ENCODE assay signal across 1 cellular context in the genomic region with DNA sequence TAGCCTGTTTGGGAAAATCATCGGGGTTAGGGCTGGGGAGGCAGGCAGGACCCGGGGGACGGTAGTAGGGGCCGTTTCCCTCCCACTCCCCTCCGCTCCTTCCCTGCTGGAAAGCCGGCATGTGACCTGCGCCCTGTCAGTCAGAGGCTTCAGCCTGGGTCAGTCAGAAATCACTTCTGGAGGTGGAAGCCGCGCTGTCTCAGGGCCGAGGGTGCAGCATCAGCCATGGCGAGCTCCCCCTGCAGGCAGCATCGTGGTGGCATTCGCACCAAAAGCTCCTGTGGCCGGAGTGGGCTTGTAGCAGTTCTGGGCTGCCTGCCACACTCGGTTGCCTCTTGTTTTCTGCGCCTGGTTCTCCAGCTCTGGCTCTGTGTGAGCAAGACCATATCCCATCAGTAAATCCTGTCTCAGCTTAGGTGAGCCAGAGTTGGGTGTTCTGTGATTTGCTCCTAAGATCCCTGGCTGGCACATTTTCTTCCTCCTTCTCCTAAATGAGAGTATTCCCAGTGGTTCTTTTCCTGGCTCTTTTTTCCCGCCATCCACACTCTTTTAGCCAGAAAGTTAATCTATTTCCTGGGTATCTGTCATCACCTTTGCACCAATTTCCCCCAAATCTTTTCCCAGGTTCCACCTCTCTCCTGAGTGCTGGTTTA.
TF ChIP-seq lines count a peak whose summit lies in the region.

No MANE protein-coding gene starts in this region.

TF ChIP-seq in HepG2, 621 proteins besides CTCF, POLR2A, EP300 and RAD21 (continued from another document and continues in another):
- TF ChIP-seq SMAD3 (CRISPR knock-in tag; IDR thresholded peaks at IDR 0.05) (0 out of 2 replicates have a peak, but pooled peaks have one; percentile 48), REL (CRISPR knock-in tag; conservative IDR thresholded peaks at IDR 0.05) (no peak), HOXA5 (CRISPR knock-in tag; IDR thresholded peaks at IDR 0.05) (no peak), RFX5 (IDR thresholded peaks at IDR 0.05; ENCODE audit: low read depth, low read length) (no peak), ERF (CRISPR knock-in tag; IDR thresholded peaks at IDR 0.05) (peak; percentile 53; the same call in 1 of the 2 replicates), KDM1A (CRISPR knock-in tag; IDR thresholded peaks at IDR 0.05) (peak; percentile 58; the same call in 1 of the 2 replicates), ZNF333 (CRISPR knock-in tag; IDR thresholded peaks at IDR 0.05; ENCODE audit: borderline replicate concordance) (0 out of 2 replicates have a peak, but pooled peaks have one; percentile 57), ATAD3A (CRISPR knock-in tag; IDR thresholded peaks at IDR 0.05) (no peak), ZNF792 (CRISPR knock-in tag; IDR thresholded peaks at IDR 0.05) (0 out of 2 replicates have a peak, but pooled peaks have one; percentile 52), ZNF234 (CRISPR knock-in tag; conservative IDR thresholded peaks at IDR 0.05) (no peak), ZNF10 (CRISPR knock-in tag; IDR thresholded peaks at IDR 0.05; ENCODE audit: borderline replicate concordance, low read depth) (no peak), ZNF207 (IDR thresholded peaks at IDR 0.05; ENCODE audit: borderline replicate concordance) (no peak), ZNF772 (CRISPR knock-in tag; IDR thresholded peaks at IDR 0.05) (0 out of 2 replicates have a peak, but pooled peaks have one; percentile 42), ZNF747 (CRISPR knock-in tag; IDR thresholded peaks at IDR 0.05; ENCODE audit: borderline replicate concordance) (0 out of 2 replicates have a peak, but pooled peaks have one; percentile 31), KDM5B (CRISPR knock-in tag; IDR thresholded peaks at IDR 0.05; ENCODE audit: borderline replicate concordance) (peak; percentile 71), NCOA1 (CRISPR knock-in tag; IDR thresholded peaks at IDR 0.05) (no peak), ZSCAN29 (CRISPR knock-in tag; conservative IDR thresholded peaks at IDR 0.05) (0 out of 2 replicates have a peak, but pooled peaks have one; percentile 29), SRSF1 (optimal IDR thresholded peaks at IDR 0.05; ENCODE audit: low read depth, low read length) (no peak), GABPB1 (CRISPR knock-in tag; IDR thresholded peaks at IDR 0.05) (peak; percentile 54), ZNF530 (CRISPR knock-in tag; IDR thresholded peaks at IDR 0.05; ENCODE audit: low read depth) (no peak), ZFX (CRISPR knock-in tag; IDR thresholded peaks at IDR 0.05; ENCODE audit: low read depth) (peak; percentile 36; the same call in 1 of the 2 replicates), ZNF709 (CRISPR knock-in tag; IDR thresholded peaks at IDR 0.05) (no peak), ZFP36 (IDR thresholded peaks at IDR 0.05; ENCODE audit: borderline replicate concordance, low read depth, low read length, partially characterized antibody) (peak; percentile 8), HNF4G (IDR thresholded peaks at IDR 0.05; ENCODE audit: borderline replicate concordance, low read depth, low read length) (no peak), HNF4G (CRISPR knock-in tag; IDR thresholded peaks at IDR 0.05; ENCODE audit: borderline replicate concordance, low read depth) (no peak), ZNF331 (CRISPR knock-in tag; IDR thresholded peaks at IDR 0.05) (peak; percentile 74), ZNF33B (CRISPR knock-in tag; IDR thresholded peaks at IDR 0.05) (no peak), ZNF768 (CRISPR knock-in tag; IDR thresholded peaks at IDR 0.05) (peak; percentile 62), ARNT2 (CRISPR knock-in tag; IDR thresholded peaks at IDR 0.05; ENCODE audit: low read depth) (no peak; the same call in 1 of the 2 replicates), THAP11 (CRISPR knock-in tag; IDR thresholded peaks at IDR 0.05) (peak; percentile 53; the same call in 1 of the 2 replicates)
- TF ChIP-seq, protein P1, sequence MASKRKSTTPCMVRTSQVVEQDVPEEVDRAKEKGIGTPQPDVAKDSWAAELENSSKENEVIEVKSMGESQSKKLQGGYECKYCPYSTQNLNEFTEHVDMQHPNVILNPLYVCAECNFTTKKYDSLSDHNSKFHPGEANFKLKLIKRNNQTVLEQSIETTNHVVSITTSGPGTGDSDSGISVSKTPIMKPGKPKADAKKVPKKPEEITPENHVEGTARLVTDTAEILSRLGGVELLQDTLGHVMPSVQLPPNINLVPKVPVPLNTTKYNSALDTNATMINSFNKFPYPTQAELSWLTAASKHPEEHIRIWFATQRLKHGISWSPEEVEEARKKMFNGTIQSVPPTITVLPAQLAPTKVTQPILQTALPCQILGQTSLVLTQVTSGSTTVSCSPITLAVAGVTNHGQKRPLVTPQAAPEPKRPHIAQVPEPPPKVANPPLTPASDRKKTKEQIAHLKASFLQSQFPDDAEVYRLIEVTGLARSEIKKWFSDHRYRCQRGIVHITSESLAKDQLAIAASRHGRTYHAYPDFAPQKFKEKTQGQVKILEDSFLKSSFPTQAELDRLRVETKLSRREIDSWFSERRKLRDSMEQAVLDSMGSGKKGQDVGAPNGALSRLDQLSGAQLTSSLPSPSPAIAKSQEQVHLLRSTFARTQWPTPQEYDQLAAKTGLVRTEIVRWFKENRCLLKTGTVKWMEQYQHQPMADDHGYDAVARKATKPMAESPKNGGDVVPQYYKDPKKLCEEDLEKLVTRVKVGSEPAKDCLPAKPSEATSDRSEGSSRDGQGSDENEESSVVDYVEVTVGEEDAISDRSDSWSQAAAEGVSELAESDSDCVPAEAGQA (IDR thresholded peaks at IDR 0.05; ENCODE audit: low read depth) = no peak
- TF ChIP-seq, protein P1 (CRISPR knock-in tag; IDR thresholded peaks at IDR 0.05; ENCODE audit: borderline replicate concordance) = no peak
- TF ChIP-seq, protein P2, sequence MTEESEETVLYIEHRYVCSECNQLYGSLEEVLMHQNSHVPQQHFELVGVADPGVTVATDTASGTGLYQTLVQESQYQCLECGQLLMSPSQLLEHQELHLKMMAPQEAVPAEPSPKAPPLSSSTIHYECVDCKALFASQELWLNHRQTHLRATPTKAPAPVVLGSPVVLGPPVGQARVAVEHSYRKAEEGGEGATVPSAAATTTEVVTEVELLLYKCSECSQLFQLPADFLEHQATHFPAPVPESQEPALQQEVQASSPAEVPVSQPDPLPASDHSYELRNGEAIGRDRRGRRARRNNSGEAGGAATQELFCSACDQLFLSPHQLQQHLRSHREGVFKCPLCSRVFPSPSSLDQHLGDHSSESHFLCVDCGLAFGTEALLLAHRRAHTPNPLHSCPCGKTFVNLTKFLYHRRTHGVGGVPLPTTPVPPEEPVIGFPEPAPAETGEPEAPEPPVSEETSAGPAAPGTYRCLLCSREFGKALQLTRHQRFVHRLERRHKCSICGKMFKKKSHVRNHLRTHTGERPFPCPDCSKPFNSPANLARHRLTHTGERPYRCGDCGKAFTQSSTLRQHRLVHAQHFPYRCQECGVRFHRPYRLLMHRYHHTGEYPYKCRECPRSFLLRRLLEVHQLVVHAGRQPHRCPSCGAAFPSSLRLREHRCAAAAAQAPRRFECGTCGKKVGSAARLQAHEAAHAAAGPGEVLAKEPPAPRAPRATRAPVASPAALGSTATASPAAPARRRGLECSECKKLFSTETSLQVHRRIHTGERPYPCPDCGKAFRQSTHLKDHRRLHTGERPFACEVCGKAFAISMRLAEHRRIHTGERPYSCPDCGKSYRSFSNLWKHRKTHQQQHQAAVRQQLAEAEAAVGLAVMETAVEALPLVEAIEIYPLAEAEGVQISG (CRISPR knock-in tag; IDR thresholded peaks at IDR 0.05) = peak; percentile 60; the same call in 1 of the 2 replicates
- TF ChIP-seq, protein P3, sequence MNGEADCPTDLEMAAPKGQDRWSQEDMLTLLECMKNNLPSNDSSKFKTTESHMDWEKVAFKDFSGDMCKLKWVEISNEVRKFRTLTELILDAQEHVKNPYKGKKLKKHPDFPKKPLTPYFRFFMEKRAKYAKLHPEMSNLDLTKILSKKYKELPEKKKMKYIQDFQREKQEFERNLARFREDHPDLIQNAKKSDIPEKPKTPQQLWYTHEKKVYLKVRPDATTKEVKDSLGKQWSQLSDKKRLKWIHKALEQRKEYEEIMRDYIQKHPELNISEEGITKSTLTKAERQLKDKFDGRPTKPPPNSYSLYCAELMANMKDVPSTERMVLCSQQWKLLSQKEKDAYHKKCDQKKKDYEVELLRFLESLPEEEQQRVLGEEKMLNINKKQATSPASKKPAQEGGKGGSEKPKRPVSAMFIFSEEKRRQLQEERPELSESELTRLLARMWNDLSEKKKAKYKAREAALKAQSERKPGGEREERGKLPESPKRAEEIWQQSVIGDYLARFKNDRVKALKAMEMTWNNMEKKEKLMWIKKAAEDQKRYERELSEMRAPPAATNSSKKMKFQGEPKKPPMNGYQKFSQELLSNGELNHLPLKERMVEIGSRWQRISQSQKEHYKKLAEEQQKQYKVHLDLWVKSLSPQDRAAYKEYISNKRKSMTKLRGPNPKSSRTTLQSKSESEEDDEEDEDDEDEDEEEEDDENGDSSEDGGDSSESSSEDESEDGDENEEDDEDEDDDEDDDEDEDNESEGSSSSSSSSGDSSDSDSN (CRISPR knock-in tag; IDR thresholded peaks at IDR 0.05) = peak; percentile 46; the same call in 1 of the 2 replicates
- TF ChIP-seq, protein P4, sequence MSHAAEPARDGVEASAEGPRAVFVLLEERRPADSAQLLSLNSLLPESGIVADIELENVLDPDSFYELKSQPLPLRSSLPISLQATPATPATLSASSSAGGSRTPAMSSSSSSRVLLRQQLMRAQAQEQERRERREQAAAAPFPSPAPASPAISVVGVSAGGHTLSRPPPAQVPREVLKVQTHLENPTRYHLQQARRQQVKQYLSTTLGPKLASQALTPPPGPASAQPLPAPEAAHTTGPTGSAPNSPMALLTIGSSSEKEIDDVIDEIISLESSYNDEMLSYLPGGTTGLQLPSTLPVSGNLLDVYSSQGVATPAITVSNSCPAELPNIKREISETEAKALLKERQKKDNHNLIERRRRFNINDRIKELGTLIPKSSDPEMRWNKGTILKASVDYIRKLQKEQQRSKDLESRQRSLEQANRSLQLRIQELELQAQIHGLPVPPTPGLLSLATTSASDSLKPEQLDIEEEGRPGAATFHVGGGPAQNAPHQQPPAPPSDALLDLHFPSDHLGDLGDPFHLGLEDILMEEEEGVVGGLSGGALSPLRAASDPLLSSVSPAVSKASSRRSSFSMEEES (CRISPR knock-in tag; IDR thresholded peaks at IDR 0.05) = peak; percentile 53
- TF ChIP-seq, protein P5, sequence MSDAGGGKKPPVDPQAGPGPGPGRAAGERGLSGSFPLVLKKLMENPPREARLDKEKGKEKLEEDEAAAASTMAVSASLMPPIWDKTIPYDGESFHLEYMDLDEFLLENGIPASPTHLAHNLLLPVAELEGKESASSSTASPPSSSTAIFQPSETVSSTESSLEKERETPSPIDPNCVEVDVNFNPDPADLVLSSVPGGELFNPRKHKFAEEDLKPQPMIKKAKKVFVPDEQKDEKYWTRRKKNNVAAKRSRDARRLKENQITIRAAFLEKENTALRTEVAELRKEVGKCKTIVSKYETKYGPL (CRISPR knock-in tag; IDR thresholded peaks at IDR 0.05) = no peak
- TF ChIP-seq, protein P6, sequence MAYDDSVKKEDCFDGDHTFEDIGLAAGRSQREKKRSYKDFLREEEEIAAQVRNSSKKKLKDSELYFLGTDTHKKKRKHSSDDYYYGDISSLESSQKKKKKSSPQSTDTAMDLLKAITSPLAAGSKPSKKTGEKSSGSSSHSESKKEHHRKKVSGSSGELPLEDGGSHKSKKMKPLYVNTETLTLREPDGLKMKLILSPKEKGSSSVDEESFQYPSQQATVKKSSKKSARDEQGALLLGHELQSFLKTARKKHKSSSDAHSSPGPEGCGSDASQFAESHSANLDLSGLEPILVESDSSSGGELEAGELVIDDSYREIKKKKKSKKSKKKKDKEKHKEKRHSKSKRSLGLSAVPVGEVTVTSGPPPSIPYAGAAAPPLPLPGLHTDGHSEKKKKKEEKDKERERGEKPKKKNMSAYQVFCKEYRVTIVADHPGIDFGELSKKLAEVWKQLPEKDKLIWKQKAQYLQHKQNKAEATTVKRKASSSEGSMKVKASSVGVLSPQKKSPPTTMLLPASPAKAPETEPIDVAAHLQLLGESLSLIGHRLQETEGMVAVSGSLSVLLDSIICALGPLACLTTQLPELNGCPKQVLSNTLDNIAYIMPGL (CRISPR knock-in tag; IDR thresholded peaks at IDR 0.05; ENCODE audit: borderline replicate concordance in 1 of 2, low read depth in 1 of 2) = peak; percentile 79 to 84
- TF ChIP-seq, protein P7, sequence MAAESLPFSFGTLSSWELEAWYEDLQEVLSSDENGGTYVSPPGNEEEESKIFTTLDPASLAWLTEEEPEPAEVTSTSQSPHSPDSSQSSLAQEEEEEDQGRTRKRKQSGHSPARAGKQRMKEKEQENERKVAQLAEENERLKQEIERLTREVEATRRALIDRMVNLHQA (CRISPR knock-in tag; IDR thresholded peaks at IDR 0.05) = no peak
- TF ChIP-seq, protein P8, sequence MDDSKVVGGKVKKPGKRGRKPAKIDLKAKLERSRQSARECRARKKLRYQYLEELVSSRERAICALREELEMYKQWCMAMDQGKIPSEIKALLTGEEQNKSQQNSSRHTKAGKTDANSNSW (CRISPR knock-in tag; IDR thresholded peaks at IDR 0.05; ENCODE audit: borderline replicate concordance) = no peak
- TF ChIP-seq, protein P9, sequence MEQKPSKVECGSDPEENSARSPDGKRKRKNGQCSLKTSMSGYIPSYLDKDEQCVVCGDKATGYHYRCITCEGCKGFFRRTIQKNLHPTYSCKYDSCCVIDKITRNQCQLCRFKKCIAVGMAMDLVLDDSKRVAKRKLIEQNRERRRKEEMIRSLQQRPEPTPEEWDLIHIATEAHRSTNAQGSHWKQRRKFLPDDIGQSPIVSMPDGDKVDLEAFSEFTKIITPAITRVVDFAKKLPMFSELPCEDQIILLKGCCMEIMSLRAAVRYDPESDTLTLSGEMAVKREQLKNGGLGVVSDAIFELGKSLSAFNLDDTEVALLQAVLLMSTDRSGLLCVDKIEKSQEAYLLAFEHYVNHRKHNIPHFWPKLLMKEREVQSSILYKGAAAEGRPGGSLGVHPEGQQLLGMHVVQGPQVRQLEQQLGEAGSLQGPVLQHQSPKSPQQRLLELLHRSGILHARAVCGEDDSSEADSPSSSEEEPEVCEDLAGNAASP (CRISPR knock-in tag; IDR thresholded peaks at IDR 0.05; ENCODE audit: borderline replicate concordance) = no peak
- TF ChIP-seq, protein P10, sequence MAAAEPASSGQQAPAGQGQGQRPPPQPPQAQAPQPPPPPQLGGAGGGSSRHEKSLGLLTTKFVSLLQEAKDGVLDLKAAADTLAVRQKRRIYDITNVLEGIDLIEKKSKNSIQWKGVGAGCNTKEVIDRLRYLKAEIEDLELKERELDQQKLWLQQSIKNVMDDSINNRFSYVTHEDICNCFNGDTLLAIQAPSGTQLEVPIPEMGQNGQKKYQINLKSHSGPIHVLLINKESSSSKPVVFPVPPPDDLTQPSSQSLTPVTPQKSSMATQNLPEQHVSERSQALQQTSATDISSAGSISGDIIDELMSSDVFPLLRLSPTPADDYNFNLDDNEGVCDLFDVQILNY (CRISPR knock-in tag; conservative IDR thresholded peaks at IDR 0.05) = no peak
